9 cellular contexts compared by ENCODE assay signal in the genomic region with DNA sequence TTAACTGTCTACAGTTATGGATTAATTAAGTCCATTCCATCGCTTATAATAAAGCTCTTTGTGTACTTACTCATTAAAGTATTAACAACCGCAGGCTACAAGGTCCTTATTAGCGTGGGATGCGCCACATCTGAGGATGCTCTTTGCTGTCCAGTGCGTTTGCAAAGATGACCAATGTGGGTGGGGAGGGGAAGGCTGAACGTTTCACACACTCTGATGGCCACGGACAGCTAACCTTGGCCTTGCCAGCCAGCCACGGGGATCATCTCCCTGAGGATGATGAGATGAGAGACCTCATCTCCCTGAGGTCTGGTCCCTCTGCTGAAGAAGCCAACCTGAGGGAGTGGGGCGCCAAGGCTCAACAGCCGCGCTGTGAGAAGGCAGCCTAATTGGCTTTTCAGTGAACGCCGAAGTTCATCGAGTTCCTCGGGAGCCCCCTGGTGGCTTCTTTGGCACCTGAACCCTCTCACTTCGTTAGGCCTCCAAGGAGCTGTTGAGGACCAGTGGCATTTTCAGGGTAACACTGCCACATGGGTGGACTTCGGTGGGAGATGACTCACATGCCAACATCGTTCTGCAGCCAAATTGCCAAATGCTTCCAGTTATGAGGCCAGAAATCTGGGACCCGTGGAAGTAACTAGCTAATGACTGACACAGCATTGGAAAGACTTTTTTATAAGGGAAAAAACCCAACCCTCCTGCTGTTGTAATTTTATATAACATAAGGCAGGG.
A peak's percentile ranks its signal among the peaks of the same experiment; 100 is the strongest.
DNase-seq lines count a peak whose midpoint lies in the region; ATAC-seq, FAIRE-seq and TF ChIP-seq lines count a peak whose summit lies in the region.
"Had no signal": no experiment of that assay in that cellular context is flagged by ENCODE, and none has a peak within 500 bp of the region (broad histone marks: within the 10 kb centered on the region; RNA-seq: fewer than 3 reads in every experiment).

No MANE protein-coding gene starts in this region.

- H3K4me1 ChIP-seq in SK-N-SH (ENCODE audit: control insufficient read depth in 1 of 2, insufficient read depth in 2 of 2, low read depth in 1 of 2, low read length in 1 of 2) (peaks cover 0 to 2% of the 10 kb centered on the region in 2 experiments; a peak in 1 of 4 replicates), upper lobe of right lung (no peaks in the 10 kb centered on the region)

- no peaks in the 10 kb centered on the region for H3K79me2 ChIP-seq in SK-N-SH (ENCODE audit: insufficient read depth)

- H3K4me1 Mint-ChIP-seq in activated naive CD4-positive, alpha-beta T cell treated with anti-CD3 and anti-CD28 coated beads for 36 hours (ENCODE audit: low read depth): no peaks in the 10 kb centered on the region

- no peak overlapping the region for H3K4me3 ChIP-seq in LNCaP clone FGC (ENCODE audit: low read depth, low read length)
- H3K4me3 ChIP-seq in SK-N-SH (ENCODE audit: low read depth in 2 of 2, low read length in 1 of 2): peak overlapping the region in 1 of 2 experiments; percentile 17; a peak in 1 of 4 replicates
- no peak overlapping the region for H3K4me3 ChIP-seq in upper lobe of right lung

- H3K9me3 ChIP-seq in SK-N-SH (no peaks in the 10 kb centered on the region), upper lobe of right lung (no peaks in the 10 kb centered on the region)

- no peak overlapping the region for H3K9ac ChIP-seq in SK-N-SH

- CTCF ChIA-PET in SK-N-SH (lab: Yijun Ruan, JAX): interaction anchor here (0.6 to 5.7 kb wide), 67 partner anchors 11 to 1018 kb away, joined by 3 to 215 read pairs (median 4); a partner anchor contains a TSS
- CTCF ChIA-PET in activated naive CD4-positive, alpha-beta T cell treated with anti-CD3 and anti-CD28 coated beads for 36 hours (lab: Charles Lee): interaction anchor here (0.5 to 8.9 kb wide), 28 partner anchors 10 to 725 kb away, joined by 3 to 94 read pairs (median 4); no protein-coding TSS in a partner anchor

- no peaks in the 10 kb centered on the region for H3K9me3 Mint-ChIP-seq in activated naive CD4-positive, alpha-beta T cell treated with anti-CD3 and anti-CD28 coated beads for 36 hours

- no peaks in the 10 kb centered on the region for H3K27me3 Mint-ChIP-seq in activated naive CD4-positive, alpha-beta T cell treated with anti-CD3 and anti-CD28 coated beads for 36 hours (ENCODE audit: low read depth)

- H3K27ac ChIP-seq in SK-N-SH (ENCODE audit: low read depth in 2 of 2, low read length in 1 of 2) (no peak overlapping the region), upper lobe of right lung (no peak overlapping the region)

- ATAC-seq in GM21737 (IDR thresholded peaks at IDR 0.05; ENCODE audit: unreplicated experiment) (peak; percentile 46), upper lobe of right lung (peak; percentile 95)

- no peak for TF ChIP-seq EP300 in SK-N-SH (IDR thresholded peaks at IDR 0.05; ENCODE audit: borderline replicate concordance in 1 of 2, low read depth in 1 of 2, low read length in 1 of 2)

- no peaks in the 10 kb centered on the region for H3F3A ChIP-seq in SK-N-SH (replicated peaks; ENCODE audit: insufficient read depth)

- POLR2A ChIA-PET in SK-N-SH (lab: Yijun Ruan, JAX): no interaction called here

- FAIRE-seq in D721Med (lab: Jason Lieb, UNC): peak; percentile 100

- WGBS in SK-N-SH (ENCODE audit: low lambda C conversion rate): 41% methylated on average over 16 of the region's 19 CpGs

- no peaks in the 10 kb centered on the region for H3K36me3 Mint-ChIP-seq in activated naive CD4-positive, alpha-beta T cell treated with anti-CD3 and anti-CD28 coated beads for 36 hours (ENCODE audit: low read depth)
- H3K36me3 Mint-ChIP-seq: activated naive CD8-positive, alpha-beta T cell had no signal

- TF ChIP-seq CTCF in D721Med (IDR thresholded peaks at IDR 0.05; ENCODE audit: insufficient read depth, missing control alignments) (peak; percentile 94), LNCaP clone FGC (IDR thresholded peaks at IDR 0.05; ENCODE audit: control insufficient read depth, extremely low read depth, insufficient read depth) (peak; percentile 53), SK-N-SH (IDR thresholded peaks at IDR 0.05) (peak; percentile 89), upper lobe of right lung (IDR thresholded peaks at IDR 0.05) (peak; percentile 85)

- intact Hi-C loops in activated naive CD4-positive, alpha-beta T cell treated with anti-CD3 and anti-CD28 coated beads for 36 hours (cut with micrococcal nuclease): loop anchor here (1.0 to 5.0 kb wide), 3 partner anchors 289 to 668 kb away; no protein-coding TSS in a partner anchor
- intact Hi-C loops in head of caudate nucleus (cut with DNase I): loop anchor here (2.0 kb wide), 1 partner anchor 290 kb away; no protein-coding TSS in a partner anchor
- intact Hi-C loops in posterior cingulate gyrus (cut with DNase I): loop anchor here (1.0 kb wide), 2 partner anchors 289 to 302 kb away; no protein-coding TSS in a partner anchor
- intact Hi-C loops in upper lobe of right lung (cut with DNase I): no loop called here

- H3K27ac Mint-ChIP-seq in activated naive CD4-positive, alpha-beta T cell treated with anti-CD3 and anti-CD28 coated beads for 36 hours: no peak overlapping the region
- H3K27ac Mint-ChIP-seq: activated naive CD8-positive, alpha-beta T cell had no signal

- no peak overlapping the region for H2AFZ ChIP-seq in SK-N-SH (ENCODE audit: low read depth)

- H4K20me1 ChIP-seq in SK-N-SH (ENCODE audit: insufficient read depth): no peaks in the 10 kb centered on the region

- H3K4me2 ChIP-seq in SK-N-SH: no peak overlapping the region

- no peak overlapping the region for H3K4me3 Mint-ChIP-seq in activated naive CD4-positive, alpha-beta T cell treated with anti-CD3 and anti-CD28 coated beads for 36 hours
- H3K4me3 Mint-ChIP-seq: activated naive CD8-positive, alpha-beta T cell had no signal

- H3K9me2 ChIP-seq in SK-N-SH: no peaks in the 10 kb centered on the region

- no peaks in the 10 kb centered on the region for H3K36me3 ChIP-seq in SK-N-SH (replicated peaks in 1 of 2; ENCODE audit: control insufficient read depth in 1 of 2, insufficient read depth in 2 of 2, low read length in 1 of 2)
- no peaks in the 10 kb centered on the region for H3K36me3 ChIP-seq in upper lobe of right lung

- TF ChIP-seq RAD21 in SK-N-SH (IDR thresholded peaks at IDR 0.05; ENCODE audit: low read length): peak; percentile 87

- peak; percentile 86 for DNase-seq in D721Med (ENCODE audit: insufficient read length, low spot score)
- peak; percentile 28 for DNase-seq in LNCaP clone FGC (ENCODE audit: low read depth)
- DNase-seq in SK-N-SH: peak; percentile 75
- peak; percentile 88 for DNase-seq in activated naive CD4-positive, alpha-beta T cell treated with anti-CD3 and anti-CD28 coated beads for 36 hours
- peak; percentile 78 to 98 (median 93) for DNase-seq in head of caudate nucleus
- peak; percentile 79 to 98 (median 91) for DNase-seq in posterior cingulate gyrus
- peak; percentile 87 for DNase-seq in upper lobe of right lung

- H3K27me3 ChIP-seq in SK-N-SH (ENCODE audit: insufficient read depth) (no peaks in the 10 kb centered on the region), upper lobe of right lung (no peaks in the 10 kb centered on the region)

TF ChIP-seq in SK-N-SH, 30 proteins besides CTCF, POLR2A, EP300 and RAD21:
- TF ChIP-seq EZH2phosphoT487 (IDR thresholded peaks at IDR 0.05; ENCODE audit: borderline replicate concordance, low read depth) (no peak), CHD2 (IDR thresholded peaks at IDR 0.05; ENCODE audit: low read length, partially characterized antibody) (peak; percentile 23), NFIC (IDR thresholded peaks at IDR 0.05; ENCODE audit: borderline replicate concordance) (no peak), TEAD4 (IDR thresholded peaks at IDR 0.05; ENCODE audit: borderline replicate concordance, insufficient read depth) (no peak), SMC3 (IDR thresholded peaks at IDR 0.05; ENCODE audit: low read depth, low read length) (peak; percentile 90), FOXM1 (IDR thresholded peaks at IDR 0.05; ENCODE audit: low read depth) (no peak), RFX5 (IDR thresholded peaks at IDR 0.05; ENCODE audit: low read length) (no peak), RXRA (IDR thresholded peaks at IDR 0.05; ENCODE audit: borderline replicate concordance, low read depth) (no peak), RCOR1 (IDR thresholded peaks at IDR 0.05; ENCODE audit: low read length) (0 out of 2 replicates have a peak, but pooled peaks have one; percentile 15), ELF1 (IDR thresholded peaks at IDR 0.05) (no peak)
- TF ChIP-seq, protein P1, sequence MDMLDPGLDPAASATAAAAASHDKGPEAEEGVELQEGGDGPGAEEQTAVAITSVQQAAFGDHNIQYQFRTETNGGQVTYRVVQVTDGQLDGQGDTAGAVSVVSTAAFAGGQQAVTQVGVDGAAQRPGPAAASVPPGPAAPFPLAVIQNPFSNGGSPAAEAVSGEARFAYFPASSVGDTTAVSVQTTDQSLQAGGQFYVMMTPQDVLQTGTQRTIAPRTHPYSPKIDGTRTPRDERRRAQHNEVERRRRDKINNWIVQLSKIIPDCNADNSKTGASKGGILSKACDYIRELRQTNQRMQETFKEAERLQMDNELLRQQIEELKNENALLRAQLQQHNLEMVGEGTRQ (IDR thresholded peaks at IDR 0.05; ENCODE audit: borderline replicate concordance, low read depth, low read length): no peak
- TF ChIP-seq, protein P2, sequence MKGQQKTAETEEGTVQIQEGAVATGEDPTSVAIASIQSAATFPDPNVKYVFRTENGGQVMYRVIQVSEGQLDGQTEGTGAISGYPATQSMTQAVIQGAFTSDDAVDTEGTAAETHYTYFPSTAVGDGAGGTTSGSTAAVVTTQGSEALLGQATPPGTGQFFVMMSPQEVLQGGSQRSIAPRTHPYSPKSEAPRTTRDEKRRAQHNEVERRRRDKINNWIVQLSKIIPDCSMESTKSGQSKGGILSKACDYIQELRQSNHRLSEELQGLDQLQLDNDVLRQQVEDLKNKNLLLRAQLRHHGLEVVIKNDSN (IDR thresholded peaks at IDR 0.05; ENCODE audit: borderline replicate concordance, low read depth): no peak
- TF ChIP-seq, protein P3, sequence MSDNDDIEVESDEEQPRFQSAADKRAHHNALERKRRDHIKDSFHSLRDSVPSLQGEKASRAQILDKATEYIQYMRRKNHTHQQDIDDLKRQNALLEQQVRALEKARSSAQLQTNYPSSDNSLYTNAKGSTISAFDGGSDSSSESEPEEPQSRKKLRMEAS (IDR thresholded peaks at IDR 0.05; ENCODE audit: low read depth): no peak

Comparison
In these comparisons a context has a peak if more than half of its experiments do, and no peak if none do; other contexts are left out.
1. DNase-seq: peak in every context shown above with its lines; median percentile 93 in head of caudate nucleus; 91 in posterior cingulate gyrus; 88 in activated naive CD4-positive, alpha-beta T cell treated with anti-CD3 and anti-CD28 coated beads for 36 hours; 87 in upper lobe of right lung; 86 in D721Med; 75 in SK-N-SH; 28 in LNCaP clone FGC.